Comparison of ENCODE assay signal across 8 cellular contexts in genomic region chr14:67620217-67620789, GRCh38. TPM values are rescaled to one million over a fixed set of nuclear protein-coding genes. Genes with fewer than 3 reads are reported as not detected.
DNase-seq lines count a peak whose midpoint lies in the region; TF ChIP-seq lines count a peak whose summit lies in the region.

No MANE protein-coding gene starts in this region.

- no peak for TF ChIP-seq CTCF in PC-9 (conservative IDR thresholded peaks at IDR 0.05)
- no peak for TF ChIP-seq CTCF in vagina (IDR thresholded peaks at IDR 0.05)
- TF ChIP-seq CTCF in GM10266 (IDR thresholded peaks at IDR 0.05; ENCODE audit: control insufficient read depth, insufficient read depth, low read depth, missing control alignments), result no peak

- H3K27ac ChIP-seq in PC-9, result no peak overlapping the region
- no peak overlapping the region for H3K27ac ChIP-seq in muscle layer of colon (ENCODE audit: low read depth, low read length)
- H3K27ac ChIP-seq in vagina, result peak overlapping the region; percentile 86

- peaks cover 14% of the 10 kb centered on the region; the same call in 1 of the 2 replicates for H3F3A ChIP-seq in PC-9 (ENCODE audit: insufficient read depth, low read depth)

- no peak for TF ChIP-seq POLR2A in vagina (IDR thresholded peaks at IDR 0.05)

- peak; percentile 69 for DNase-seq in activated CD4-positive, alpha-beta T cell treated with anti-CD3 and anti-CD28 coated beads, Interleukin-2, amount 10 ng/mL, durations not matched to agents 24 days and 14 days
- no peak for DNase-seq in activated CD4-positive, alpha-beta T cell treated with anti-CD3 and anti-CD28 coated beads for 4 hours
- DNase-seq in PC-9, result peak in 1 of 2 experiments; percentile 20
- DNase-seq in vagina (ENCODE audit: extremely low spot score in 2 of 2), result no peak
- no peak for DNase-seq in GM10266 (ENCODE audit: extremely low spot score)
- DNase-seq in SW 1271 (lab: John Stamatoyannopoulos, UW), result no peak

- H3K27me3 ChIP-seq in PC-9 (ENCODE audit: insufficient read depth, low read depth) (no peaks in the 10 kb centered on the region), endocrine pancreas (ENCODE audit: control insufficient read depth, insufficient read depth, low read length) (no peaks in the 10 kb centered on the region), muscle layer of colon (ENCODE audit: control insufficient read depth in 1 of 2, insufficient read depth in 2 of 2, low read length in 2 of 2) (no peaks in the 10 kb centered on the region), vagina (no peaks in the 10 kb centered on the region)

- H3K36me3 ChIP-seq in PC-9 (ENCODE audit: low read depth) (no peaks in the 10 kb centered on the region), endocrine pancreas (ENCODE audit: control insufficient read depth, insufficient read depth, low read length) (no peaks in the 10 kb centered on the region), muscle layer of colon (ENCODE audit: insufficient read depth, low read length) (no peaks in the 10 kb centered on the region), vagina (no peaks in the 10 kb centered on the region)

- intact Hi-C loops in activated CD4-positive, alpha-beta T cell treated with anti-CD3 and anti-CD28 coated beads, Interleukin-2, amount 10 ng/mL, durations not matched to agents 24 days and 14 days (cut with micrococcal nuclease), result no loop called here
- intact Hi-C loops in PC-9 (cut with micrococcal nuclease; ENCODE audit: unreplicated experiment), result no loop called here
- intact Hi-C loops in vagina (cut with DNase I), result loop anchor here (5.0 kb wide), 1 partner anchor 47 kb away; no protein-coding TSS in a partner anchor

- POLR2A ChIA-PET in PC-9 (lab: Charles Lee; ENCODE audit: unreplicated experiment), result interaction anchor here (0.6 kb wide), 1 partner anchor 20 kb away, joined by 3 read pairs; the partner anchor contains the start of gene PIGH

- peak overlapping the region; percentile 86 for H3K9ac ChIP-seq in endocrine pancreas (ENCODE audit: control insufficient read depth, insufficient read depth, low read length)
- H3K9ac ChIP-seq in muscle layer of colon (ENCODE audit: low read length), result no peak overlapping the region

- H3K4me2 ChIP-seq in PC-9, result peak overlapping the region; percentile 89

- H3K9me2 ChIP-seq in PC-9 (ENCODE audit: insufficient read depth), result no peaks in the 10 kb centered on the region

- CTCF ChIA-PET in PC-9 (lab: Charles Lee), result interaction anchor here (1.0 to 3.1 kb wide), 4 partner anchors 20 to 84 kb away, joined by 3 to 16 read pairs (median 4); partner anchors contain the start of genes PIGH and RDH11

- no peaks in the 10 kb centered on the region for H3K79me2 ChIP-seq in PC-9 (ENCODE audit: low read depth)

- H3K9me3 ChIP-seq in PC-9 (ENCODE audit: insufficient read depth, low read depth) (no peaks in the 10 kb centered on the region), endocrine pancreas (ENCODE audit: control insufficient read depth, low read length) (no peaks in the 10 kb centered on the region), muscle layer of colon (ENCODE audit: low read length) (no peaks in the 10 kb centered on the region), vagina (no peaks in the 10 kb centered on the region)

- peak overlapping the region; percentile 70 for H3K27ac Mint-ChIP-seq in activated CD4-positive, alpha-beta T cell treated with anti-CD3 and anti-CD28 coated beads, Interleukin-2, amount 10 ng/mL, durations not matched to agents 24 days and 14 days

- H3K4me3 ChIP-seq in PC-9, result peak overlapping the region; percentile 73
- peak overlapping the region; percentile 66 for H3K4me3 ChIP-seq in endocrine pancreas (ENCODE audit: control insufficient read depth, insufficient read depth, low read length)
- peak overlapping the region; percentile 71 to 77 for H3K4me3 ChIP-seq in muscle layer of colon (ENCODE audit: low read depth in 1 of 2, low read length in 2 of 2)
- H3K4me3 ChIP-seq in vagina, result peak overlapping the region; percentile 61 to 75

- H3K36me3 Mint-ChIP-seq in activated CD4-positive, alpha-beta T cell treated with anti-CD3 and anti-CD28 coated beads, Interleukin-2, amount 10 ng/mL, durations not matched to agents 24 days and 14 days (ENCODE audit: low read depth), result peaks cover 1% of the 10 kb centered on the region

- TSS peak; percentile 55 for BruUV-seq in PC-9 (replicated peaks; lab: Mats Ljungman, UMichigan)

- H3K4me1 ChIP-seq in PC-9 (replicated peaks; ENCODE audit: insufficient read depth), result peaks cover 27% of the 10 kb centered on the region
- peaks cover 16% of the 10 kb centered on the region for H3K4me1 ChIP-seq in endocrine pancreas (ENCODE audit: control insufficient read depth, insufficient read depth, low read length)
- H3K4me1 ChIP-seq in muscle layer of colon (ENCODE audit: insufficient read depth, low read length), result peaks cover 23% of the 10 kb centered on the region
- peaks cover 29% of the 10 kb centered on the region for H3K4me1 ChIP-seq in vagina

- H3K4me1 Mint-ChIP-seq in activated CD4-positive, alpha-beta T cell treated with anti-CD3 and anti-CD28 coated beads, Interleukin-2, amount 10 ng/mL, durations not matched to agents 24 days and 14 days, result peaks cover 33% of the 10 kb centered on the region

- peaks cover 13% of the 10 kb centered on the region for H3K27me3 Mint-ChIP-seq in activated CD4-positive, alpha-beta T cell treated with anti-CD3 and anti-CD28 coated beads, Interleukin-2, amount 10 ng/mL, durations not matched to agents 24 days and 14 days

- H2AFZ ChIP-seq in PC-9, result peak overlapping the region; percentile 96

- no peaks in the 10 kb centered on the region for H4K20me1 ChIP-seq in PC-9 (ENCODE audit: insufficient read depth)

- H3K9me3 Mint-ChIP-seq in activated CD4-positive, alpha-beta T cell treated with anti-CD3 and anti-CD28 coated beads, Interleukin-2, amount 10 ng/mL, durations not matched to agents 24 days and 14 days, result no peaks in the 10 kb centered on the region

- peak overlapping the region; percentile 92 for H3K4me3 Mint-ChIP-seq in activated CD4-positive, alpha-beta T cell treated with anti-CD3 and anti-CD28 coated beads, Interleukin-2, amount 10 ng/mL, durations not matched to agents 24 days and 14 days

RNA-seq across cellular contexts. Expression of gene ARG2, which starts 0.6 kb away (rescaled TPM):
- 4.7 and 5.0 TPM in 2 replicates for total RNA-seq in activated CD4-positive, alpha-beta T cell treated with anti-CD3 and anti-CD28 coated beads, Interleukin-2, amount 10 ng/mL, durations not matched to agents 24 days and 14 days
- 8.6 and 10.2 TPM in 2 replicates for total RNA-seq in PC-9 (2021)
- total RNA-seq in vagina, result 14.2 TPM

RNA-seq across cellular contexts. Expression of gene PIGH, which starts 20.2 kb away (rescaled TPM):
- 21.2 and 22.7 TPM in 2 replicates for total RNA-seq in activated CD4-positive, alpha-beta T cell treated with anti-CD3 and anti-CD28 coated beads, Interleukin-2, amount 10 ng/mL, durations not matched to agents 24 days and 14 days
- total RNA-seq in PC-9 (2021), result 9.8 and 13.0 TPM in 2 replicates
- 24.1 TPM for total RNA-seq in vagina

RNA-seq across cellular contexts. Expression of gene VTI1B, which starts 54.1 kb away (rescaled TPM):
- 75.3 and 78.5 TPM in 2 replicates for total RNA-seq in activated CD4-positive, alpha-beta T cell treated with anti-CD3 and anti-CD28 coated beads, Interleukin-2, amount 10 ng/mL, durations not matched to agents 24 days and 14 days
- total RNA-seq in PC-9 (2021), result 131 and 148 TPM in 2 replicates
- total RNA-seq in vagina, result 62.1 TPM
